ENCODE assay signal across 2 cellular contexts in genomic region chr15:74844319-74845207, GRCh38.
TF ChIP-seq lines count a peak whose summit lies in the region.

No MANE protein-coding gene starts in this region.

TF ChIP-seq in IMR-90, 13 proteins besides CTCF, POLR2A, EP300 and RAD21:
- TF ChIP-seq MAZ (IDR thresholded peaks at IDR 0.05; ENCODE audit: borderline replicate concordance, low read depth, low read length) = no peak
- TF ChIP-seq NFE2L2 (IDR thresholded peaks at IDR 0.05; ENCODE audit: low read depth, low read length) = no peak
- TF ChIP-seq MAFK (IDR thresholded peaks at IDR 0.05; ENCODE audit: low read depth, low read length) = no peak
- no peak for TF ChIP-seq CEBPB (IDR thresholded peaks at IDR 0.05; ENCODE audit: low read depth, low read length)
- TF ChIP-seq CHD1 (IDR thresholded peaks at IDR 0.05; ENCODE audit: low read depth, low read length) = no peak

TF ChIP-seq in K562, 482 proteins besides CTCF, POLR2A, EP300 and RAD21:
- TF ChIP-seq RBM22 (IDR thresholded peaks at IDR 0.05; ENCODE audit: low read depth, low read length, poor library complexity, severe bottlenecking) (no peak), GATA2 (CRISPR knock-in tag; IDR thresholded peaks at IDR 0.05) (no peak), XRCC5 (IDR thresholded peaks at IDR 0.05; ENCODE audit: low read depth, low read length) (no peak), HNRNPK (IDR thresholded peaks at IDR 0.05; ENCODE audit: low read depth, low read length, poor library complexity, severe bottlenecking) (no peak), NFIX (CRISPR knock-in tag; IDR thresholded peaks at IDR 0.05; ENCODE audit: low read depth) (no peak), RBM34 (IDR thresholded peaks at IDR 0.05; ENCODE audit: borderline replicate concordance, insufficient read depth, low read length) (no peak), ZNF592 (IDR thresholded peaks at IDR 0.05) (no peak), PRDM10 (IDR thresholded peaks at IDR 0.05; ENCODE audit: partially characterized antibody) (no peak), POLR3A (IDR thresholded peaks at IDR 0.05; ENCODE audit: borderline replicate concordance, extremely low read depth, insufficient read depth, insufficient read length) (no peak), ZNF408 (CRISPR knock-in tag; IDR thresholded peaks at IDR 0.05; ENCODE audit: low read depth) (no peak), ZNF785 (CRISPR knock-in tag; IDR thresholded peaks at IDR 0.05) (no peak), BCOR (IDR thresholded peaks at IDR 0.05) (no peak), DPF2 (IDR thresholded peaks at IDR 0.05) (no peak), YY1 (IDR thresholded peaks at IDR 0.05; ENCODE audit: borderline replicate concordance in 1 of 3, control insufficient read depth in 1 of 3, extremely low read depth in 1 of 3, insufficient read depth in 3 of 3, insufficient read length in 1 of 3, insufficient replicate concordance in 2 of 3, low read depth in 1 of 3, low read length in 2 of 3) (no peak), IFI16 (CRISPR knock-in tag; IDR thresholded peaks at IDR 0.05) (no peak)
TF ChIP-seq in K562: peak in this region for 0.
